In the genomic region with DNA sequence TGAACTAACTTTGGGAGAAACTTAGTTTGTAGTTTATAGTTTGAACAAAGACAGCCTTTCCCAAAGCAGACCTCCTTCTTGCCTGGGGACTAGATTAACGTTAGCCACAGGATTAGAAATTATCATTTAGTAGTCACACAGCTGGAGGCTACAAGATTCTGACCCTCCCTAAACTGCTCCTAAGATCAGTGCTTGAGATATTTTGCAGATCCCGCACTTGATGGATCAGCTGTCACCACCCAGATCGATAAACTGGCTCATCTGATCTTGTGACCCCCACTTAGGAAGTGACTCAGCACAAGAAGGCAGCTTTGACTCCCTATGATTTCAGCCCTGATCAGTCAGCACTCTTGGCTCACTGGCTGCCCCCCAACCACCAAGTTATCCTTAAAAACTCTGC, we compare ENCODE assay signal across 1 cellular context.
TF ChIP-seq lines count a peak whose summit lies in the region.

No MANE protein-coding gene starts in this region.

TF ChIP-seq in GM23338, 12 proteins besides CTCF, POLR2A, EP300 and RAD21 (continued from another document):
- TF ChIP-seq, protein P1, sequence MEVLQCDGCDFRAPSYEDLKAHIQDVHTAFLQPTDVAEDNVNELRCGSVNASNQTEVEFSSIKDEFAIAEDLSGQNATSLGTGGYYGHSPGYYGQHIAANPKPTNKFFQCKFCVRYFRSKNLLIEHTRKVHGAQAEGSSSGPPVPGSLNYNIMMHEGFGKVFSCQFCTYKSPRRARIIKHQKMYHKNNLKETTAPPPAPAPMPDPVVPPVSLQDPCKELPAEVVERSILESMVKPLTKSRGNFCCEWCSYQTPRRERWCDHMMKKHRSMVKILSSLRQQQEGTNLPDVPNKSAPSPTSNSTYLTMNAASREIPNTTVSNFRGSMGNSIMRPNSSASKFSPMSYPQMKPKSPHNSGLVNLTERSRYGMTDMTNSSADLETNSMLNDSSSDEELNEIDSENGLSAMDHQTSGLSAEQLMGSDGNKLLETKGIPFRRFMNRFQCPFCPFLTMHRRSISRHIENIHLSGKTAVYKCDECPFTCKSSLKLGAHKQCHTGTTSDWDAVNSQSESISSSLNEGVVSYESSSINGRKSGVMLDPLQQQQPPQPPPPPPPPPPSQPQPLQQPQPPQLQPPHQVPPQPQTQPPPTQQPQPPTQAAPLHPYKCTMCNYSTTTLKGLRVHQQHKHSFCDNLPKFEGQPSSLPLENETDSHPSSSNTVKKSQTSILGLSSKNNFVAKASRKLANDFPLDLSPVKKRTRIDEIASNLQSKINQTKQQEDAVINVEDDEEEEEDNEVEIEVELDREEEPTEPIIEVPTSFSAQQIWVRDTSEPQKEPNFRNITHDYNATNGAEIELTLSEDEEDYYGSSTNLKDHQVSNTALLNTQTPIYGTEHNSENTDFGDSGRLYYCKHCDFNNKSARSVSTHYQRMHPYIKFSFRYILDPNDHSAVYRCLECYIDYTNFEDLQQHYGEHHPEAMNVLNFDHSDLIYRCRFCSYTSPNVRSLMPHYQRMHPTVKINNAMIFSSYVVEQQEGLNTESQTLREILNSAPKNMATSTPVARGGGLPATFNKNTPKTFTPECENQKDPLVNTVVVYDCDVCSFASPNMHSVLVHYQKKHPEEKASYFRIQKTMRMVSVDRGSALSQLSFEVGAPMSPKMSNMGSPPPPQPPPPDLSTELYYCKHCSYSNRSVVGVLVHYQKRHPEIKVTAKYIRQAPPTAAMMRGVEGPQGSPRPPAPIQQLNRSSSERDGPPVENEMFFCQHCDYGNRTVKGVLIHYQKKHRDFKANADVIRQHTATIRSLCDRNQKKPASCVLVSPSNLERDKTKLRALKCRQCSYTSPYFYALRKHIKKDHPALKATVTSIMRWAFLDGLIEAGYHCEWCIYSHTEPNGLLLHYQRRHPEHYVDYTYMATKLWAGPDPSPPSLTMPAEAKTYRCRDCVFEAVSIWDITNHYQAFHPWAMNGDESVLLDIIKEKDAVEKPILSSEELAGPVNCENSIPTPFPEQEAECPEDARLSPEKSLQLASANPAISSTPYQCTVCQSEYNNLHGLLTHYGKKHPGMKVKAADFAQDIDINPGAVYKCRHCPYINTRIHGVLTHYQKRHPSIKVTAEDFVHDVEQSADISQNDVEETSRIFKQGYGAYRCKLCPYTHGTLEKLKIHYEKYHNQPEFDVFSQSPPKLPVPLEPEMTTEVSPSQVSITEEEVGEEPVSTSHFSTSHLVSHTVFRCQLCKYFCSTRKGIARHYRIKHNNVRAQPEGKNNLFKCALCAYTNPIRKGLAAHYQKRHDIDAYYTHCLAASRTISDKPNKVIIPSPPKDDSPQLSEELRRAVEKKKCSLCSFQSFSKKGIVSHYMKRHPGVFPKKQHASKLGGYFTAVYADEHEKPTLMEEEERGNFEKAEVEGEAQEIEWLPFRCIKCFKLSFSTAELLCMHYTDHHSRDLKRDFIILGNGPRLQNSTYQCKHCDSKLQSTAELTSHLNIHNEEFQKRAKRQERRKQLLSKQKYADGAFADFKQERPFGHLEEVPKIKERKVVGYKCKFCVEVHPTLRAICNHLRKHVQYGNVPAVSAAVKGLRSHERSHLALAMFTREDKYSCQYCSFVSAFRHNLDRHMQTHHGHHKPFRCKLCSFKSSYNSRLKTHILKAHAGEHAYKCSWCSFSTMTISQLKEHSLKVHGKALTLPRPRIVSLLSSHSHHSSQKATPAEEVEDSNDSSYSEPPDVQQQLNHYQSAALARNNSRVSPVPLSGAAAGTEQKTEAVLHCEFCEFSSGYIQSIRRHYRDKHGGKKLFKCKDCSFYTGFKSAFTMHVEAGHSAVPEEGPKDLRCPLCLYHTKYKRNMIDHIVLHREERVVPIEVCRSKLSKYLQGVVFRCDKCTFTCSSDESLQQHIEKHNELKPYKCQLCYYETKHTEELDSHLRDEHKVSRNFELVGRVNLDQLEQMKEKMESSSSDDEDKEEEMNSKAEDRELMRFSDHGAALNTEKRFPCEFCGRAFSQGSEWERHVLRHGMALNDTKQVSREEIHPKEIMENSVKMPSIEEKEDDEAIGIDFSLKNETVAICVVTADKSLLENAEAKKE (CRISPR knock-in tag; IDR thresholded peaks at IDR 0.05) = no peak
- no peak for TF ChIP-seq CREB1 (CRISPR knock-in tag; IDR thresholded peaks at IDR 0.05; ENCODE audit: low read depth)
- TF ChIP-seq EZH2 (IDR thresholded peaks at IDR 0.05; ENCODE audit: low read depth, unreplicated experiment) = no peak
- TF ChIP-seq, protein P2, sequence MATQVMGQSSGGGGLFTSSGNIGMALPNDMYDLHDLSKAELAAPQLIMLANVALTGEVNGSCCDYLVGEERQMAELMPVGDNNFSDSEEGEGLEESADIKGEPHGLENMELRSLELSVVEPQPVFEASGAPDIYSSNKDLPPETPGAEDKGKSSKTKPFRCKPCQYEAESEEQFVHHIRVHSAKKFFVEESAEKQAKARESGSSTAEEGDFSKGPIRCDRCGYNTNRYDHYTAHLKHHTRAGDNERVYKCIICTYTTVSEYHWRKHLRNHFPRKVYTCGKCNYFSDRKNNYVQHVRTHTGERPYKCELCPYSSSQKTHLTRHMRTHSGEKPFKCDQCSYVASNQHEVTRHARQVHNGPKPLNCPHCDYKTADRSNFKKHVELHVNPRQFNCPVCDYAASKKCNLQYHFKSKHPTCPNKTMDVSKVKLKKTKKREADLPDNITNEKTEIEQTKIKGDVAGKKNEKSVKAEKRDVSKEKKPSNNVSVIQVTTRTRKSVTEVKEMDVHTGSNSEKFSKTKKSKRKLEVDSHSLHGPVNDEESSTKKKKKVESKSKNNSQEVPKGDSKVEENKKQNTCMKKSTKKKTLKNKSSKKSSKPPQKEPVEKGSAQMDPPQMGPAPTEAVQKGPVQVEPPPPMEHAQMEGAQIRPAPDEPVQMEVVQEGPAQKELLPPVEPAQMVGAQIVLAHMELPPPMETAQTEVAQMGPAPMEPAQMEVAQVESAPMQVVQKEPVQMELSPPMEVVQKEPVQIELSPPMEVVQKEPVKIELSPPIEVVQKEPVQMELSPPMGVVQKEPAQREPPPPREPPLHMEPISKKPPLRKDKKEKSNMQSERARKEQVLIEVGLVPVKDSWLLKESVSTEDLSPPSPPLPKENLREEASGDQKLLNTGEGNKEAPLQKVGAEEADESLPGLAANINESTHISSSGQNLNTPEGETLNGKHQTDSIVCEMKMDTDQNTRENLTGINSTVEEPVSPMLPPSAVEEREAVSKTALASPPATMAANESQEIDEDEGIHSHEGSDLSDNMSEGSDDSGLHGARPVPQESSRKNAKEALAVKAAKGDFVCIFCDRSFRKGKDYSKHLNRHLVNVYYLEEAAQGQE (IDR thresholded peaks at IDR 0.05; ENCODE audit: unreplicated experiment) = no peak
- TF ChIP-seq STAT1 (IDR thresholded peaks at IDR 0.05; ENCODE audit: unreplicated experiment) = no peak
- TF ChIP-seq EZH2phosphoT487 (IDR thresholded peaks at IDR 0.05; ENCODE audit: unreplicated experiment) = no peak
- TF ChIP-seq JUNB (IDR thresholded peaks at IDR 0.05; ENCODE audit: unreplicated experiment) = no peak
- TF ChIP-seq POLR2AphosphoS5 (IDR thresholded peaks at IDR 0.05; ENCODE audit: low read depth) = no peak
- no peak for TF ChIP-seq ZNF331 (CRISPR knock-in tag; IDR thresholded peaks at IDR 0.05; ENCODE audit: low read depth)
